Comparison of ENCODE assay signal across 11 cellular contexts in genomic region chr7:100472121-100472851, GRCh38. TPM values are rescaled to one million over a fixed set of nuclear protein-coding genes. Genes with fewer than 3 reads are reported as not detected.
DNase-seq lines count a peak whose midpoint lies in the region; ATAC-seq, FAIRE-seq and TF ChIP-seq lines count a peak whose summit lies in the region.
"Had no signal": no experiment of that assay in that cellular context is flagged by ENCODE, and none has a peak within 500 bp of the region (broad histone marks: within the 10 kb centered on the region; RNA-seq: fewer than 3 reads in every experiment).

No MANE protein-coding gene starts in this region.

- H3K79me2 ChIP-seq in GM12878 (ENCODE audit: control insufficient read depth, insufficient read depth, low read length) (peaks cover 40% of the 10 kb centered on the region), osteoblast (ENCODE audit: insufficient read depth, low read length) (peaks cover 50% of the 10 kb centered on the region)

- H3K27ac Mint-ChIP-seq in activated naive CD4-positive, alpha-beta T cell treated with anti-CD3 and anti-CD28 coated beads, Interleukin-2, amount 50 U/mL, for 24 hours: peak overlapping the region; percentile 76

- WGBS in GM12878 (ENCODE audit: insufficient coverage, insufficient replicate concordance, low lambda C conversion rate, missing lambda C conversion rate): 85% methylated on average over 5 of the region's 16 CpGs
- WGBS in lung, 2 donors: 58 to 80% methylated on average over 16 of the region's 16 CpGs

- RAD21 ChIA-PET in GM12878 (lab: Charles Lee; ENCODE audit: unreplicated experiment): interaction anchor here (1.0 kb wide), 1 partner anchor 87 kb away, joined by 3 read pairs; no protein-coding TSS in a partner anchor

- peaks cover 24% of the 10 kb centered on the region for H3K4me1 ChIP-seq in GM12878 (ENCODE audit: control insufficient read depth, insufficient read depth, low read length)
- H3K4me1 ChIP-seq in lung (ENCODE audit: control insufficient read depth in 2 of 2, insufficient read depth in 2 of 2, low read length in 2 of 2): peaks cover 4 to 18% of the 10 kb centered on the region in 2 donors
- H3K4me1 ChIP-seq in tibial artery: peaks cover 0 to 64% (median 43%) of the 10 kb centered on the region in 4 donors
- H3K4me1 ChIP-seq in osteoblast (ENCODE audit: insufficient read depth, low read length): peaks cover 21% of the 10 kb centered on the region

- peaks cover 57% of the 10 kb centered on the region for H3K4me1 Mint-ChIP-seq in activated naive CD4-positive, alpha-beta T cell treated with anti-CD3 and anti-CD28 coated beads, Interleukin-2, amount 50 U/mL, for 24 hours

- no peak overlapping the region for H3K9ac ChIP-seq in GM12878 (ENCODE audit: control insufficient read depth, insufficient read depth, low read length)

- CTCF ChIA-PET in GM12878 (lab: Yijun Ruan, JAX): interaction anchor here (1.4 to 5.4 kb wide), 3 partner anchors 10 to 88 kb away, joined by 5 to 50 read pairs (median 37); no protein-coding TSS in a partner anchor

- H3K9me3 ChIP-seq in GM12878 (replicated peaks; ENCODE audit: control insufficient read depth, insufficient read depth, low read length) (no peaks in the 10 kb centered on the region), lung (ENCODE audit: control insufficient read depth in 2 of 2, insufficient read depth in 1 of 2, low read length in 1 of 2) (no peaks in the 10 kb centered on the region), tibial artery (no peaks in the 10 kb centered on the region), osteoblast (ENCODE audit: low read depth, low read length) (no peaks in the 10 kb centered on the region)

- peaks cover 2% of the 10 kb centered on the region for H3K36me3 Mint-ChIP-seq in activated naive CD4-positive, alpha-beta T cell treated with anti-CD3 and anti-CD28 coated beads, Interleukin-2, amount 50 U/mL, for 24 hours

- intact Hi-C loops in GM12878 (cut with micrococcal nuclease; ENCODE audit: unreplicated experiment): loop anchor here (10.0 kb wide), 1 partner anchor 223 kb away; the partner anchor contains the start of gene GIGYF1
- intact Hi-C loops in tibial artery (cut with DNase I; ENCODE audit: low total_unique reads): loop anchor here (10.0 kb wide), 1 partner anchor 203 kb away; the partner anchor contains the start of gene GNB2

- POLR2A ChIA-PET in GM12878 (lab: Charles Lee): interaction anchor here (0.6 to 1.5 kb wide), 2 partner anchors 114 to 644 kb away, joined by 3 read pairs; partner anchors contain the start of genes FBXO24 and LRCH4

- ATAC-seq in GM12878 (no peak), lung (ENCODE audit: insufficient read depth, low FRiP score) (no peak), GM21576 (IDR thresholded peaks at IDR 0.05; ENCODE audit: unreplicated experiment) (no peak)

- TF ChIP-seq CTCF in GM12878 (IDR thresholded peaks at IDR 0.05 in 2 of 3, conservative IDR thresholded peaks at IDR 0.05 in 1 of 3; ENCODE audit: control insufficient read depth in 2 of 3, extremely low read depth in 1 of 3, insufficient read depth in 1 of 3, low read depth in 3 of 3, low read length in 3 of 3) (no peak), lung (IDR thresholded peaks at IDR 0.05; ENCODE audit: control extremely low read depth, extremely low read depth) (no peak), tibial artery (IDR thresholded peaks at IDR 0.05) (no peak), osteoblast (IDR thresholded peaks at IDR 0.05; ENCODE audit: extremely low read depth, low read depth, low read length) (no peak)

- no peaks in the 10 kb centered on the region for H3K27me3 Mint-ChIP-seq in activated naive CD4-positive, alpha-beta T cell treated with anti-CD3 and anti-CD28 coated beads, Interleukin-2, amount 50 U/mL, for 24 hours

- H4K20me1 ChIP-seq in GM12878 (ENCODE audit: control insufficient read depth, insufficient read depth) (peaks cover 4% of the 10 kb centered on the region; the same call in 1 of the 2 replicates), osteoblast (ENCODE audit: insufficient read depth, low read length) (peaks cover 37% of the 10 kb centered on the region)

- TF ChIP-seq RAD21 in GM12878 (IDR thresholded peaks at IDR 0.05; ENCODE audit: insufficient read depth, low read depth, low read length): no peak

- no peaks in the 10 kb centered on the region for H3K27me3 ChIP-seq in GM12878 (replicated peaks in 1 of 2; ENCODE audit: control insufficient read depth in 2 of 2, insufficient read depth in 2 of 2, low read length in 1 of 2)
- no peaks in the 10 kb centered on the region for H3K27me3 ChIP-seq in lung (ENCODE audit: control insufficient read depth, insufficient read depth)
- H3K27me3 ChIP-seq in tibial artery: no peaks in the 10 kb centered on the region
- H3K27me3 ChIP-seq in osteoblast (ENCODE audit: insufficient read depth, low read length): no peaks in the 10 kb centered on the region

- H3K4me3 ChIP-seq in GM12878: no peak overlapping the region; the same call in 1 of the 2 replicates
- no peak overlapping the region for H3K4me3 ChIP-seq in lung
- no peak overlapping the region for H3K4me3 ChIP-seq in tibial artery
- no peak overlapping the region for H3K4me3 ChIP-seq in osteoblast (ENCODE audit: insufficient read depth, low read length)

- in situ Hi-C loops in GM12878 (cut with MboI): loop anchor here (5.0 to 25.0 kb wide), 4 partner anchors 85 to 383 kb away; partner anchors contain the start of genes GIGYF1 and SLC12A9

- H3K4me2 ChIP-seq in GM12878 (ENCODE audit: control insufficient read depth, insufficient read depth) (0 out of 2 replicates have a peak overlapping the region, but pooled peaks have one; percentile 36), osteoblast (ENCODE audit: insufficient read depth, low read length) (no peak overlapping the region)

- H3K27ac ChIP-seq in GM12878 (ENCODE audit: control insufficient read depth, insufficient read depth): peak overlapping the region; percentile 38
- H3K27ac ChIP-seq in lung (ENCODE audit: low read depth in 1 of 2, low read length in 1 of 2): peak overlapping the region; percentile 73 to 76
- peak overlapping the region; percentile 59 to 65 for H3K27ac ChIP-seq in tibial artery
- H3K27ac ChIP-seq in osteoblast (ENCODE audit: low read depth, low read length): no peak overlapping the region

- TF ChIP-seq POLR2A in GM12878 (IDR thresholded peaks at IDR 0.05; ENCODE audit: low read depth, low read length): no peak

- no peak for TF ChIP-seq EP300 in GM12878 (IDR thresholded peaks at IDR 0.05; ENCODE audit: borderline replicate concordance in 1 of 2, control insufficient read depth in 1 of 2, low read depth in 2 of 2, low read length in 2 of 2)

- no peak overlapping the region for H3K4me3 Mint-ChIP-seq in activated naive CD4-positive, alpha-beta T cell treated with anti-CD3 and anti-CD28 coated beads, Interleukin-2, amount 50 U/mL, for 24 hours

- FAIRE-seq in GM12878 (lab: Jason Lieb, UNC): no peak

- H3K9me3 Mint-ChIP-seq in activated naive CD4-positive, alpha-beta T cell treated with anti-CD3 and anti-CD28 coated beads, Interleukin-2, amount 50 U/mL, for 24 hours: no peaks in the 10 kb centered on the region
- H3K9me3 Mint-ChIP-seq: nephron had no signal

- DNase-seq in activated naive CD4-positive, alpha-beta T cell (lab: John Stamatoyannopoulos, UW): no peak
- DNase-seq in GM12878 (ENCODE audit: low read depth, low spot score) (no peak), lung (ENCODE audit: low spot score) (no peak), tibial artery (no peak), osteoblast (ENCODE audit: insufficient read length, low spot score, missing footprints) (no peak), GM03348 (ENCODE audit: low spot score) (no peak)
- DNase-seq: NCI-H1048, NCI-H510A had no signal

- SMC1A ChIA-PET in GM12878 (lab: Charles Lee; ENCODE audit: uncharacterized antibody, unreplicated experiment): interaction anchor here (1.2 kb wide), 1 partner anchor 88 kb away, joined by 4 read pairs; no protein-coding TSS in a partner anchor

- BruUV-seq in GM12878 (replicated peaks; lab: Mats Ljungman, UMichigan): no TSS peak

- H2AFZ ChIP-seq in GM12878 (ENCODE audit: control insufficient read depth, low read depth, low read length) (no peak overlapping the region), osteoblast (ENCODE audit: low read length) (no peak overlapping the region)

- peaks cover 5 to 13% of the 10 kb centered on the region in 2 experiments; a peak in 3 of 4 replicates for H3K36me3 ChIP-seq in GM12878 (ENCODE audit: control insufficient read depth in 2 of 2, insufficient read depth in 2 of 2, low read length in 1 of 2)
- H3K36me3 ChIP-seq in lung (ENCODE audit: control insufficient read depth in 2 of 2, insufficient read depth in 2 of 2, low read length in 2 of 2): peaks cover 3 to 33% of the 10 kb centered on the region in 2 donors
- peaks cover 4 to 83% (median 20%) of the 10 kb centered on the region in 3 donors for H3K36me3 ChIP-seq in tibial artery
- H3K36me3 ChIP-seq in osteoblast (ENCODE audit: insufficient read depth, low read length): peaks cover 17% of the 10 kb centered on the region

RNA-seq across cellular contexts. Expression of gene TSC22D4, which starts 6.7 kb away (rescaled TPM):
- 37.8 and 39.1 TPM in 2 replicates for total RNA-seq in GM12878 (2013; cell fraction: nucleolus; rRNA removed)
- 33.2 and 39.9 TPM in 2 replicates for total RNA-seq in GM12878 (2014; rRNA removed)
- total RNA-seq in GM12878 (2014; rRNA removed; fragmentation: Illumina TruSeq; extraction: Trizol): 11.7 and 16.2 TPM in 2 replicates
- 63.7 and 65.7 TPM in 2 replicates for total RNA-seq in GM12878 (2021)
- 18.1 TPM for polyA plus RNA-seq in GM12878 (2011; ENCODE audit: low read depth)
- polyA plus RNA-seq in GM12878 (2011; rRNA removed): 7.3 and 13.8 TPM in 2 replicates
- polyA plus RNA-seq in GM12878 (2011; cell fraction: cytosol; rRNA removed): 22.0 and 27.1 TPM in 2 replicates
- polyA plus RNA-seq in GM12878 (2011; cell fraction: nucleus; rRNA removed): 59.8 and 71.4 TPM in 2 replicates
- polyA plus RNA-seq in GM12878 (2012): 51.5 and 56.1 TPM in 2 replicates
- polyA plus RNA-seq in GM12878 (2014; fragmentation: Illumina TruSeq; extraction: Trizol): 8.3 and 13.7 TPM in 2 replicates
- polyA plus RNA-seq in GM12878 (2014; fragmentation: Nextera tagmentation; extraction: Ambion mirVana): 1 to 10 TPM in 1 of 2 experiments, under 1 TPM in 1; 0.50 to 1.2 TPM
- 47.8 and 55.6 TPM in 2 replicates for polyA plus RNA-seq in GM12878 (2014; rRNA removed)
- polyA plus RNA-seq in GM12878 (2016; fragmentation: Nextera tagmentation; extraction: Ambion mirVana): 10 to 100 TPM; 32.6 to 33.3 TPM
- polyA minus RNA-seq in GM12878 (2011; rRNA and poly(A)+ RNA removed): 8.7 and 22.5 TPM in 2 replicates
- 21.2 TPM in 2 replicates for polyA minus RNA-seq in GM12878 (2011; cell fraction: cytosol; rRNA and poly(A)+ RNA removed)
- polyA minus RNA-seq in GM12878 (2011; cell fraction: nucleus; rRNA and poly(A)+ RNA removed): 11.8 and 19.4 TPM in 2 replicates
- total RNA-seq in lung: 10 to 100 TPM; 38.2 to 62.8 TPM
- 10 to 100 TPM; 33.6 to 62.0 TPM for polyA plus RNA-seq in lung
- 18.5 and 19.4 TPM in 2 replicates for total RNA-seq in osteoblast

RNA-seq across cellular contexts. Expression of gene SPACDR, which starts 8.2 kb away (rescaled TPM):
- total RNA-seq in GM12878 (2013; cell fraction: nucleolus; rRNA removed): 4.9 and 5.0 TPM in 2 replicates
- 0.49 and 1.2 TPM in 2 replicates for total RNA-seq in GM12878 (2014; rRNA removed)
- total RNA-seq in GM12878 (2014; rRNA removed; fragmentation: Illumina TruSeq; extraction: Trizol): 0.18 and 0.28 TPM in 2 replicates
- total RNA-seq in GM12878 (2021): 1.1 and 1.5 TPM in 2 replicates
- polyA plus RNA-seq in GM12878 (2011; ENCODE audit: low read depth): 0.43 TPM
- 0.65 and 0.81 TPM in 2 replicates for polyA plus RNA-seq in GM12878 (2011; rRNA removed)
- 0.80 and 1.1 TPM in 2 replicates for polyA plus RNA-seq in GM12878 (2011; cell fraction: cytosol; rRNA removed)
- polyA plus RNA-seq in GM12878 (2011; cell fraction: nucleus; rRNA removed): 4.4 and 5.2 TPM in 2 replicates
- polyA plus RNA-seq in GM12878 (2012): 1.3 and 1.6 TPM in 2 replicates
- 0.56 TPM in 1 of 2 replicates, not detected in the other for polyA plus RNA-seq in GM12878 (2014; fragmentation: Illumina TruSeq; extraction: Trizol)
- polyA plus RNA-seq in GM12878 (2014; fragmentation: Nextera tagmentation; extraction: Ambion mirVana): under 1 TPM; 0.29 TPM
- 0.78 and 1.2 TPM in 2 replicates for polyA plus RNA-seq in GM12878 (2014; rRNA removed)
- polyA plus RNA-seq in GM12878 (2016; fragmentation: Nextera tagmentation; extraction: Ambion mirVana): under 1 TPM; 0.60 to 0.71 TPM
- 0.51 and 2.3 TPM in 2 replicates for polyA minus RNA-seq in GM12878 (2011; rRNA and poly(A)+ RNA removed)
- not detected in 2 replicates for polyA minus RNA-seq in GM12878 (2011; cell fraction: cytosol; rRNA and poly(A)+ RNA removed)
- 0.85 TPM in 1 of 2 replicates, not detected in the other for polyA minus RNA-seq in GM12878 (2011; cell fraction: nucleus; rRNA and poly(A)+ RNA removed)
- 1 to 10 TPM in 1 of 2 donors, under 1 TPM in 1; 0.83 to 2.0 TPM for total RNA-seq in lung
- under 1 TPM; 0.54 to 0.83 TPM for polyA plus RNA-seq in lung
- total RNA-seq in osteoblast: 0.36 TPM in 1 of 2 replicates, not detected in the other

RNA-seq across cellular contexts. Expression of gene NYAP1, which starts 11.4 kb away (rescaled TPM):
- total RNA-seq in GM12878 (2013; cell fraction: nucleolus; rRNA removed): 0.10 TPM in 1 of 2 replicates, not detected in the other
- 0.05 and 0.06 TPM in 2 replicates for total RNA-seq in GM12878 (2014; rRNA removed)
- total RNA-seq in GM12878 (2014; rRNA removed; fragmentation: Illumina TruSeq; extraction: Trizol): 0.04 and 0.05 TPM in 2 replicates
- 0.15 and 0.19 TPM in 2 replicates for total RNA-seq in GM12878 (2021)
- 0.07 TPM for polyA plus RNA-seq in GM12878 (2011; ENCODE audit: low read depth)
- not detected in 2 replicates for polyA plus RNA-seq in GM12878 (2011; rRNA removed)
- not detected in 2 replicates for polyA plus RNA-seq in GM12878 (2011; cell fraction: cytosol; rRNA removed)
- 0.10 and 0.12 TPM in 2 replicates for polyA plus RNA-seq in GM12878 (2011; cell fraction: nucleus; rRNA removed)
- 0.17 and 0.23 TPM in 2 replicates for polyA plus RNA-seq in GM12878 (2012)
- polyA plus RNA-seq in GM12878 (2014; fragmentation: Illumina TruSeq; extraction: Trizol): not detected in 2 replicates
- polyA plus RNA-seq in GM12878 (2014; fragmentation: Nextera tagmentation; extraction: Ambion mirVana): not detected
- 0.28 and 0.49 TPM in 2 replicates for polyA plus RNA-seq in GM12878 (2014; rRNA removed)
- not detected for polyA plus RNA-seq in GM12878 (2016; fragmentation: Nextera tagmentation; extraction: Ambion mirVana)
- not detected in 2 replicates for polyA minus RNA-seq in GM12878 (2011; rRNA and poly(A)+ RNA removed)
- not detected in 2 replicates for polyA minus RNA-seq in GM12878 (2011; cell fraction: cytosol; rRNA and poly(A)+ RNA removed)
- polyA minus RNA-seq in GM12878 (2011; cell fraction: nucleus; rRNA and poly(A)+ RNA removed): not detected in 2 replicates
- total RNA-seq in lung: 1 to 10 TPM in 1 of 2 donors, under 1 TPM in 1; 0.52 to 1.1 TPM
- under 1 TPM; 0.32 to 0.39 TPM for polyA plus RNA-seq in lung
- total RNA-seq in osteoblast: under 0.01 and 0.29 TPM in 2 replicates

RNA-seq across cellular contexts. Expression of gene PPP1R35, which starts 36.0 kb away (rescaled TPM):
- total RNA-seq in GM12878 (2013; cell fraction: nucleolus; rRNA removed): 12.0 and 12.4 TPM in 2 replicates
- total RNA-seq in GM12878 (2014; rRNA removed) (51.3 and 55.5 TPM in 2 replicates), GM12878 (2014; rRNA removed; fragmentation: Illumina TruSeq; extraction: Trizol) (14.1 and 19.6 TPM in 2 replicates), GM12878 (2021) (58.1 and 61.0 TPM in 2 replicates), lung (10 to 100 TPM in 1 of 2 donors, 1 to 10 TPM in 1; 8.2 to 36.4 TPM), osteoblast (9.7 and 11.9 TPM in 2 replicates)
- polyA plus RNA-seq in GM12878 (2011; ENCODE audit: low read depth): 6.0 TPM
- polyA plus RNA-seq in GM12878 (2011; rRNA removed) (7.9 and 15.2 TPM in 2 replicates), GM12878 (2014; fragmentation: Illumina TruSeq; extraction: Trizol) (0.52 and 5.2 TPM in 2 replicates), GM12878 (2014; fragmentation: Nextera tagmentation; extraction: Ambion mirVana) (1 to 10 TPM; 1.8 to 9.9 TPM), GM12878 (2014; rRNA removed) (62.5 and 70.4 TPM in 2 replicates), GM12878 (2016; fragmentation: Nextera tagmentation; extraction: Ambion mirVana) (10 to 100 TPM in 1 of 2 experiments, 1 to 10 TPM in 1; 4.0 to 56.3 TPM), lung (10 to 100 TPM; 38.2 to 65.1 TPM)
- polyA plus RNA-seq in GM12878 (2011; cell fraction: cytosol; rRNA removed): 19.4 and 34.8 TPM in 2 replicates
- polyA plus RNA-seq in GM12878 (2011; cell fraction: nucleus; rRNA removed): 54.8 and 58.1 TPM in 2 replicates
- polyA plus RNA-seq in GM12878 (2012): 31.2 and 32.0 TPM in 2 replicates
- polyA minus RNA-seq in GM12878 (2011; rRNA and poly(A)+ RNA removed): 2.0 and 4.9 TPM in 2 replicates
- 6.9 and 9.5 TPM in 2 replicates for polyA minus RNA-seq in GM12878 (2011; cell fraction: cytosol; rRNA and poly(A)+ RNA removed)
- polyA minus RNA-seq in GM12878 (2011; cell fraction: nucleus; rRNA and poly(A)+ RNA removed): 5.9 and 9.7 TPM in 2 replicates

RNA-seq across cellular contexts. Expression of gene MEPCE, which starts 42.7 kb away (rescaled TPM):
- 21.3 and 27.2 TPM in 2 replicates for total RNA-seq in GM12878 (2013; cell fraction: nucleolus; rRNA removed)
- total RNA-seq in GM12878 (2014; rRNA removed) (33.8 and 39.6 TPM in 2 replicates), GM12878 (2014; rRNA removed; fragmentation: Illumina TruSeq; extraction: Trizol) (22.8 and 26.0 TPM in 2 replicates), GM12878 (2021) (46.0 and 48.0 TPM in 2 replicates), lung (10 to 100 TPM; 25.6 to 38.7 TPM), osteoblast (28.6 and 29.7 TPM in 2 replicates)
- 17.6 TPM for polyA plus RNA-seq in GM12878 (2011; ENCODE audit: low read depth)
- polyA plus RNA-seq in GM12878 (2011; rRNA removed) (9.1 and 16.2 TPM in 2 replicates), GM12878 (2014; fragmentation: Illumina TruSeq; extraction: Trizol) (15.1 and 35.8 TPM in 2 replicates), GM12878 (2014; fragmentation: Nextera tagmentation; extraction: Ambion mirVana) (10 to 100 TPM in 1 of 2 experiments, 1 to 10 TPM in 1; 8.2 to 12.6 TPM), GM12878 (2014; rRNA removed) (32.3 and 42.0 TPM in 2 replicates), GM12878 (2016; fragmentation: Nextera tagmentation; extraction: Ambion mirVana) (10 to 100 TPM; 14.9 to 18.1 TPM), lung (10 to 100 TPM; 27.9 to 30.4 TPM)
- 17.2 and 23.4 TPM in 2 replicates for polyA plus RNA-seq in GM12878 (2011; cell fraction: cytosol; rRNA removed)
- polyA plus RNA-seq in GM12878 (2011; cell fraction: nucleus; rRNA removed): 33.6 and 46.8 TPM in 2 replicates
- polyA plus RNA-seq in GM12878 (2012): 31.5 and 32.5 TPM in 2 replicates
- 23.3 and 38.0 TPM in 2 replicates for polyA minus RNA-seq in GM12878 (2011; rRNA and poly(A)+ RNA removed)
- 12.3 and 15.0 TPM in 2 replicates for polyA minus RNA-seq in GM12878 (2011; cell fraction: cytosol; rRNA and poly(A)+ RNA removed)
- 23.2 and 40.4 TPM in 2 replicates for polyA minus RNA-seq in GM12878 (2011; cell fraction: nucleus; rRNA and poly(A)+ RNA removed)
